23 cellular contexts compared by ENCODE assay signal in genomic region chr10:93300981-93301380, GRCh38.
"Had no signal": no experiment of that assay in that cellular context is flagged by ENCODE, and none has a peak within 500 bp of the region (broad histone marks: within the 10 kb centered on the region; RNA-seq: fewer than 3 reads in every experiment).

No MANE protein-coding gene starts in this region.

- H3K27ac ChIP-seq: RWPE1, SJSA1, SK-N-MC had no signal

- H3K27me3 ChIP-seq: MG63, SJSA1 had no signal

- ATAC-seq: HepG2, Panc1, PC-3 had no signal

- H3K9me3 ChIP-seq: MG63, SJSA1 had no signal

- DNase-seq: IMR-90; Karpas-422; KG1; MG63; NCI-H1092; NCI-H1105 treated with DMSO at 0.1 percent for 48 hours; NCI-H1417 treated with DMSO at 0.1 percent for 48 hours; NCI-H1694 treated with DMSO at 0.1 percent for 48 hours; NCI-H1930; NCI-H2107; NCI-H226; NCI-H446; NCI-H510A; NCI-H524 treated with DMSO at 0.1 percent for 48 hours; NCI-H69; NK-92 treated with Interleukin-12 subunit alpha and Interleukin-12 subunit beta, amount 100 ng/mL, for 24 hours; PC-3; SHP77 had no signal

- H3K4me3 ChIP-seq: MG63, SJSA1, SK-N-MC had no signal
